In the genomic region with DNA sequence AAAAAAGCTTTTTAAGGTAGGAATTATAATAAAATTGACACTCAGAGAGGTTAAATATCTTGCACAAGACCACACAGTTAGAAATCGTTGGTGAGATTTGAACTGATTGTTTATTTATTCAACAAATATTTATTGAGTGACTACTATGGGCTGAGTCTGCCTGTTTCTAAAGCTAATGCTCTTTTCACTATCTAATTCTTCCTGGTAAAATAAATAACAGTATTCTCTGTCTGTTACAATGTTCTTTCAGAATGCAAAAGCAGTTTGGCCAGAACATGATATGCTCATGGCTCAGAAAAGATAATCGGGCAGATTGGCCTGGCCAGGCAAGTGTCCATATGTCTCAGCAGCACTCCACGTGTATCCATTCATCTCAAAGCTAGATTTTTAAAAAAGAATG, we compare ENCODE assay signal across 15 cellular contexts.
DNase-seq lines count a peak whose midpoint lies in the region; ATAC-seq and TF ChIP-seq lines count a peak whose summit lies in the region.
"Had no signal": no experiment of that assay in that cellular context is flagged by ENCODE, and none has a peak within 500 bp of the region (broad histone marks: within the 10 kb centered on the region; RNA-seq: fewer than 3 reads in every experiment).

No MANE protein-coding gene starts in this region.

- peaks cover 17 to 60% (median 31%) of the 10 kb centered on the region in 4 donors for H3K4me1 ChIP-seq in stomach

- intact Hi-C loops in stomach (cut with DNase I; ENCODE audit: low total_unique reads) = no loop called here

- H3K9me3 Mint-ChIP-seq in activated T-helper 17 cell treated with anti-CD3 and anti-CD28 coated beads, Interleukin-2, amount 50 U/mL, for 72 hours = peaks cover 10% of the 10 kb centered on the region

- H3K36me3 ChIP-seq in stomach = no peaks in the 10 kb centered on the region
- H3K36me3 ChIP-seq: Peyer's patch had no signal

- WGBS in stomach, 5 donors = 19 to 49% (median 23%) methylated on average over 3 of the region's 3 CpGs

- peak overlapping the region; percentile 45 to 76 (median 70) for H3K27ac ChIP-seq in stomach
- H3K27ac ChIP-seq: Peyer's patch had no signal

- no peaks in the 10 kb centered on the region for H3K9me3 ChIP-seq in stomach
- H3K9me3 ChIP-seq: Peyer's patch had no signal

- peaks cover 51% of the 10 kb centered on the region for H3K4me1 Mint-ChIP-seq in activated T-helper 17 cell treated with anti-CD3 and anti-CD28 coated beads, Interleukin-2, amount 50 U/mL, for 72 hours

- DNase-seq in DMS53 (lab: John Stamatoyannopoulos, UW) (peak; percentile 43), DMS53 treated with DMSO at 0.1 percent for 48 hours (lab: John Stamatoyannopoulos, UW; ENCODE audit: unreplicated experiment) (no peak), foreskin fibroblast (peak; percentile 47 to 59), stomach (no peak), GM10266 (ENCODE audit: extremely low spot score) (no peak)
- DNase-seq: activated naive CD4-positive, alpha-beta T cell treated with anti-CD3 and anti-CD28 coated beads, Interleukin-2, amount 10 ng/mL, durations not matched to agents 7 days and 5 days; CD4-positive, alpha-beta memory T cell; head of caudate nucleus; Karpas-422; kidney glomerular epithelial cell; NCI-H146; Peyer's patch had no signal

- H3K27me3 Mint-ChIP-seq in activated T-helper 17 cell treated with anti-CD3 and anti-CD28 coated beads, Interleukin-2, amount 50 U/mL, for 72 hours = no peaks in the 10 kb centered on the region
- H3K27me3 Mint-ChIP-seq: activated naive CD4-positive, alpha-beta T cell treated with anti-CD3 and anti-CD28 coated beads, Interleukin-2, amount 10 ng/mL, durations not matched to agents 7 days and 5 days; CD4-positive, alpha-beta memory T cell had no signal

- no peak overlapping the region for H3K4me3 ChIP-seq in foreskin fibroblast (ENCODE audit: low read depth in 1 of 2, low read length in 2 of 2)
- H3K4me3 ChIP-seq in stomach = no peak overlapping the region
- H3K4me3 ChIP-seq: Peyer's patch had no signal

- ATAC-seq in activated T-helper 17 cell treated with anti-CD3 and anti-CD28 coated beads, Interleukin-2, amount 50 U/mL, for 72 hours (replicated peaks) = no peak
- ATAC-seq in GM19395 (IDR thresholded peaks at IDR 0.05; ENCODE audit: unreplicated experiment) (no peak), GM21529 (IDR thresholded peaks at IDR 0.05; ENCODE audit: unreplicated experiment) (no peak)

- no peak for TF ChIP-seq POLR2A in stomach (IDR thresholded peaks at IDR 0.05)

- peak overlapping the region; percentile 88 for H3K27ac Mint-ChIP-seq in activated T-helper 17 cell treated with anti-CD3 and anti-CD28 coated beads, Interleukin-2, amount 50 U/mL, for 72 hours
- H3K27ac Mint-ChIP-seq: activated naive CD4-positive, alpha-beta T cell treated with anti-CD3 and anti-CD28 coated beads, Interleukin-2, amount 10 ng/mL, durations not matched to agents 7 days and 5 days had no signal

- peaks cover 8% of the 10 kb centered on the region for H3K36me3 Mint-ChIP-seq in activated T-helper 17 cell treated with anti-CD3 and anti-CD28 coated beads, Interleukin-2, amount 50 U/mL, for 72 hours (ENCODE audit: low read depth)

- peak overlapping the region; percentile 59 for H3K4me3 Mint-ChIP-seq in activated T-helper 17 cell treated with anti-CD3 and anti-CD28 coated beads, Interleukin-2, amount 50 U/mL, for 72 hours
- H3K4me3 Mint-ChIP-seq: activated naive CD4-positive, alpha-beta T cell treated with anti-CD3 and anti-CD28 coated beads, Interleukin-2, amount 10 ng/mL, durations not matched to agents 7 days and 5 days; CD4-positive, alpha-beta memory T cell had no signal

- H3K27me3 ChIP-seq in stomach = no peaks in the 10 kb centered on the region
- H3K27me3 ChIP-seq: Peyer's patch had no signal

- no peak for TF ChIP-seq EP300 in stomach (IDR thresholded peaks at IDR 0.05)

- TF ChIP-seq CTCF in foreskin fibroblast (IDR thresholded peaks at IDR 0.05; ENCODE audit: low read depth, low read length) (no peak), stomach (IDR thresholded peaks at IDR 0.05) (no peak), GM10266 (IDR thresholded peaks at IDR 0.05; ENCODE audit: control insufficient read depth, insufficient read depth, low read depth, missing control alignments) (no peak)

Comparison
In these comparisons a context has a peak if more than half of its experiments do, and no peak if none do; other contexts are left out.
1. DNase-seq: peak in DMS53 (single experiment) and foreskin fibroblast (2 of 2); none in DMS53 treated with DMSO at 0.1 percent for 48 hours (single experiment), stomach (single experiment) and GM10266 (single experiment).